31 cellular contexts compared by ENCODE assay signal in genomic region chr6:105204331-105204730, GRCh38. TPM values are rescaled to one million over a fixed set of nuclear protein-coding genes. Genes with fewer than 3 reads are reported as not detected.
A peak's percentile ranks its signal among the peaks of the same experiment; 100 is the strongest.
DNase-seq lines count a peak whose midpoint lies in the region; TF ChIP-seq lines count a peak whose summit lies in the region.
"Had no signal": no experiment of that assay in that cellular context is flagged by ENCODE, and none has a peak within 500 bp of the region (broad histone marks: within the 10 kb centered on the region; RNA-seq: fewer than 3 reads in every experiment).

No MANE protein-coding gene starts in this region.

- H2AFZ ChIP-seq in mammary epithelial cell (ENCODE audit: low read depth, low read length) = no peak overlapping the region
- H2AFZ ChIP-seq: hepatocyte had no signal

- H3K4me3 ChIP-seq in mammary epithelial cell (replicated peaks in 1 of 3; ENCODE audit: insufficient read depth in 1 of 3, low read depth in 2 of 3, low read length in 3 of 3) = no peak overlapping the region
- no peak overlapping the region for H3K4me3 ChIP-seq in breast epithelium
- H3K4me3 ChIP-seq in H7 (ENCODE audit: insufficient read depth, low read depth, low read length) = no peak overlapping the region
- H3K4me3 ChIP-seq: coronary artery, esophagus muscularis mucosa, gastroesophageal sphincter, hepatocyte, tibial artery had no signal

- peaks cover 5% of the 10 kb centered on the region for H3K27me3 Mint-ChIP-seq in type B pancreatic cell

- H3K36me3 Mint-ChIP-seq in type B pancreatic cell = no peaks in the 10 kb centered on the region
- H3K36me3 Mint-ChIP-seq: naive thymus-derived CD8-positive, alpha-beta T cell had no signal

- dilution Hi-C loops in mammary epithelial cell (cut with HindIII; ENCODE audit: low sequenced_read_pairs) = no loop called here

- H3K4me1 ChIP-seq in mammary epithelial cell (ENCODE audit: insufficient read depth, low read length) (peaks cover 33% of the 10 kb centered on the region), breast epithelium (no peaks in the 10 kb centered on the region)
- H3K4me1 ChIP-seq: esophagus muscularis mucosa, gastroesophageal sphincter, tibial artery had no signal

- H3K4me2 ChIP-seq in mammary epithelial cell (ENCODE audit: insufficient read depth, low read depth, low read length) = no peak overlapping the region
- H3K4me2 ChIP-seq: hepatocyte had no signal

- H3K27ac ChIP-seq in mammary epithelial cell (ENCODE audit: insufficient read depth, low read depth, low read length) (no peak overlapping the region), breast epithelium (no peak overlapping the region)
- H3K27ac ChIP-seq: brain microvascular endothelial cell, coronary artery, esophagus muscularis mucosa, gastroesophageal sphincter, hepatocyte, tibial artery had no signal

- H3K9ac ChIP-seq in mammary epithelial cell (ENCODE audit: insufficient read depth, low read length) = no peak overlapping the region

- H3K4me1 Mint-ChIP-seq in type B pancreatic cell (ENCODE audit: unreplicated experiment) = peaks cover 21% of the 10 kb centered on the region
- H3K4me1 Mint-ChIP-seq: activated CD4-positive, alpha-beta T cell treated with anti-CD3 and anti-CD28 coated beads for 36 hours; activated naive CD8-positive, alpha-beta T cell treated with anti-CD3 and anti-CD28 coated beads, Interleukin-2, amount 50 U/mL, for 24 hours; naive thymus-derived CD8-positive, alpha-beta T cell had no signal

- no peaks in the 10 kb centered on the region for H3K27me3 ChIP-seq in mammary epithelial cell (ENCODE audit: insufficient read depth, low read length)
- H3K27me3 ChIP-seq in breast epithelium = no peaks in the 10 kb centered on the region
- H3K27me3 ChIP-seq in H7 (ENCODE audit: control insufficient read depth, insufficient read depth, low read length) = no peaks in the 10 kb centered on the region
- H3K27me3 ChIP-seq: brain microvascular endothelial cell, gastroesophageal sphincter, hepatocyte, tibial artery had no signal

- no peaks in the 10 kb centered on the region for H4K20me1 ChIP-seq in mammary epithelial cell (ENCODE audit: insufficient read depth, low read length)

- peak overlapping the region; percentile 15 for H3K4me3 Mint-ChIP-seq in type B pancreatic cell
- H3K4me3 Mint-ChIP-seq: activated CD4-positive, alpha-beta T cell treated with anti-CD3 and anti-CD28 coated beads for 36 hours; activated naive CD8-positive, alpha-beta T cell treated with anti-CD3 and anti-CD28 coated beads, Interleukin-2, amount 50 U/mL, for 24 hours; activated T-cell treated with anti-CD3 and anti-CD28 coated beads, Interleukin-2, amount 50 U/mL, for 24 hours; CD4-positive, alpha-beta T cell; naive thymus-derived CD8-positive, alpha-beta T cell had no signal

- no peak for TF ChIP-seq POLR2A in breast epithelium (IDR thresholded peaks at IDR 0.05)

- in situ Hi-C loops in mammary epithelial cell (cut with MboI; ENCODE audit: low sequenced_read_pairs in 2 of 2) = no loop called here

- no TSS peak for BruUV-seq in mammary epithelial cell (replicated peaks; lab: Mats Ljungman, UMichigan)

- no peaks in the 10 kb centered on the region for H3K79me2 ChIP-seq in mammary epithelial cell (ENCODE audit: insufficient read depth, low read length)
- H3K79me2 ChIP-seq: hepatocyte had no signal

- no peaks in the 10 kb centered on the region for H3K36me3 ChIP-seq in mammary epithelial cell (ENCODE audit: insufficient read depth, low read length)
- H3K36me3 ChIP-seq in breast epithelium = no peaks in the 10 kb centered on the region
- no peaks in the 10 kb centered on the region for H3K36me3 ChIP-seq in H7 (replicated peaks; ENCODE audit: control insufficient read depth, insufficient read depth, low read length)
- H3K36me3 ChIP-seq: brain microvascular endothelial cell, esophagus muscularis mucosa, gastroesophageal sphincter, tibial artery had no signal

- CTCF ChIA-PET in mammary epithelial cell (lab: Charles Lee; ENCODE audit: low non-redundant PET) = no interaction called here

- H3K9me3 ChIP-seq in mammary epithelial cell (replicated peaks; ENCODE audit: insufficient read depth, low read length) (no peaks in the 10 kb centered on the region), breast epithelium (no peaks in the 10 kb centered on the region)
- H3K9me3 ChIP-seq: esophagus muscularis mucosa, gastroesophageal sphincter, tibial artery had no signal

- DNase-seq in mammary epithelial cell (peak; percentile 46), breast epithelium (ENCODE audit: low spot score in 2 of 2) (no peak), astrocyte of the hippocampus (ENCODE audit: low read depth, low spot score) (peak; percentile 53), iris pigment epithelial cell (ENCODE audit: low read depth) (peak; percentile 48), type B pancreatic cell (ENCODE audit: extremely low spot score, unreplicated experiment) (no peak), NCI-H146 treated with DMSO at 0.1 percent for 48 hours (lab: John Stamatoyannopoulos, UW; ENCODE audit: unreplicated experiment) (no peak), H7 (no peak)
- no peak for DNase-seq in stimulated activated CD4-positive, alpha-beta T cell treated with anti-CD3 and anti-CD28 coated beads, Interleukin-2, amount 100 ng/mL, for 24 hours
- DNase-seq: activated CD4-positive, alpha-beta T cell treated with anti-CD3 and anti-CD28 coated beads for 36 hours; activated gamma-delta T cell; activated naive CD8-positive, alpha-beta T cell treated with anti-CD3 and anti-CD28 coated beads, Interleukin-2, amount 50 U/mL, for 24 hours; activated T-cell treated with anti-CD3 and anti-CD28 coated beads, Interleukin-2, amount 50 U/mL, for 24 hours; AML-193; brain microvascular endothelial cell; CD4-positive, alpha-beta T cell; effector memory CD4-positive, alpha-beta T cell; naive thymus-derived CD8-positive, alpha-beta T cell; NCI-H1092; NCI-H187 treated with DMSO at 0.1 percent for 48 hours; NCI-H774; retina; RPMI8226; small intestine; tibial artery had no signal

- peaks cover 6% of the 10 kb centered on the region for H3K9me3 Mint-ChIP-seq in type B pancreatic cell
- H3K9me3 Mint-ChIP-seq: activated naive CD8-positive, alpha-beta T cell treated with anti-CD3 and anti-CD28 coated beads, Interleukin-2, amount 50 U/mL, for 24 hours; activated T-cell treated with anti-CD3 and anti-CD28 coated beads, Interleukin-2, amount 50 U/mL, for 24 hours; CD4-positive, alpha-beta T cell; naive thymus-derived CD8-positive, alpha-beta T cell had no signal

- no peak for TF ChIP-seq CTCF in mammary epithelial cell (conservative IDR thresholded peaks at IDR 0.05 in 1 of 2, IDR thresholded peaks at IDR 0.05 in 1 of 2; ENCODE audit: extremely low read depth in 1 of 2, insufficient read depth in 1 of 2, low read depth in 1 of 2, low read length in 2 of 2)
- TF ChIP-seq CTCF in breast epithelium (IDR thresholded peaks at IDR 0.05) = no peak
- TF ChIP-seq CTCF in type B pancreatic cell (conservative IDR thresholded peaks at IDR 0.05) = no peak

- H3K27ac Mint-ChIP-seq in type B pancreatic cell = peak overlapping the region; percentile 13
- H3K27ac Mint-ChIP-seq: activated CD4-positive, alpha-beta T cell treated with anti-CD3 and anti-CD28 coated beads for 36 hours; activated naive CD8-positive, alpha-beta T cell treated with anti-CD3 and anti-CD28 coated beads, Interleukin-2, amount 50 U/mL, for 24 hours; activated T-cell treated with anti-CD3 and anti-CD28 coated beads, Interleukin-2, amount 50 U/mL, for 24 hours; CD4-positive, alpha-beta T cell; naive thymus-derived CD8-positive, alpha-beta T cell had no signal

- intact Hi-C loops in mammary epithelial cell (cut with micrococcal nuclease) (no loop called here), breast epithelium (cut with DNase I; ENCODE audit: low total_unique reads) (no loop called here)

- WGBS in mammary epithelial cell (ENCODE audit: low coverage, missing lambda C conversion rate) = 92% methylated on average over 1 of the region's 1 CpG

RNA-seq across cellular contexts. Expression of gene POPDC3, which starts 24.5 kb away (rescaled TPM):
- total RNA-seq in mammary epithelial cell (10 to 100 TPM; 14.4 to 34.0 TPM), breast epithelium (under 1 TPM in 1 of 3 donors, not detected in 2; 0.98 TPM), type B pancreatic cell (ENCODE audit: low replicate concordance) (1.1 and 6.0 TPM in 2 replicates)
- 24.4 TPM for polyA plus RNA-seq in mammary epithelial cell
- polyA minus RNA-seq in mammary epithelial cell = 24.5 TPM
- total RNA-seq in H7 (2014; rRNA removed; shearing (Covaris generic)) = 1.1 and 2.6 TPM in 2 replicates
- total RNA-seq: activated CD4-positive, alpha-beta T cell treated with anti-CD3 and anti-CD28 coated beads for 36 hours; activated CD8-positive, alpha-beta memory T cell treated with anti-CD3 and anti-CD28 coated beads for 36 hours; CD4-positive, alpha-beta T cell; esophagus muscularis mucosa; liver; naive thymus-derived CD8-positive, alpha-beta T cell; T-helper 2 cell treated with Interferon-gamma antibody and Interleukin-4, amounts not matched to agents 100 ng/mL and 5 ng/mL, for 36 hours had no signal
- polyA plus RNA-seq: liver; naive thymus-derived CD8-positive, alpha-beta T cell had no signal

Comparison
In these comparisons a context has a peak if more than half of its experiments do, and no peak if none do; other contexts are left out.
1. DNase-seq: peak in mammary epithelial cell (single experiment), astrocyte of the hippocampus (single experiment) and iris pigment epithelial cell (single experiment); none in breast epithelium (0 of 2), type B pancreatic cell (single experiment), NCI-H146 treated with DMSO at 0.1 percent for 48 hours (single experiment), stimulated activated CD4-positive, alpha-beta T cell treated with anti-CD3 and anti-CD28 coated beads, Interleukin-2, amount 100 ng/mL, for 24 hours (0 of 2) and H7 (single experiment).